ENCODE assay signal across 8 cellular contexts in genomic region chr1:192445849-192446489, GRCh38.
DNase-seq lines count a peak whose midpoint lies in the region; ATAC-seq and TF ChIP-seq lines count a peak whose summit lies in the region.

No MANE protein-coding gene starts in this region.

- H3K4me3 ChIP-seq in BJ (ENCODE audit: low read depth, low read length): no peak overlapping the region
- no peak overlapping the region for H3K4me3 ChIP-seq in H7 (ENCODE audit: insufficient read depth, low read depth, low read length)

- POLR2A ChIA-PET in BJ (lab: Charles Lee): no interaction called here

- H3K36me3 ChIP-seq in BJ (ENCODE audit: control insufficient read depth, insufficient read depth, low read length) (no peaks in the 10 kb centered on the region), H7 (replicated peaks; ENCODE audit: control insufficient read depth, insufficient read depth, low read length) (no peaks in the 10 kb centered on the region)

- CTCF ChIA-PET in BJ (lab: Yijun Ruan, JAX): interaction anchor here (0.7 kb wide), 1 partner anchor 1449 kb away, joined by 3 read pairs; no protein-coding TSS in a partner anchor

- peak; percentile 68 for TF ChIP-seq CTCF in BJ (IDR thresholded peaks at IDR 0.05; ENCODE audit: insufficient read depth, low read depth, low read length)

- in situ Hi-C loops in SK-MEL-5 (cut with HindIII; ENCODE audit: low pct_unique_long_range_greater_than_20kb, low sequenced_read_pairs): no loop called here

- H3K27me3 ChIP-seq in BJ (ENCODE audit: control insufficient read depth, insufficient read depth, low read length) (no peaks in the 10 kb centered on the region), H7 (ENCODE audit: control insufficient read depth, insufficient read depth, low read length) (no peaks in the 10 kb centered on the region)

- ATAC-seq in GM19035 (IDR thresholded peaks at IDR 0.05; ENCODE audit: unreplicated experiment): peak; percentile 68

- DNase-seq in BJ (ENCODE audit: low read depth) (no peak), HT-29 (ENCODE audit: low spot score) (peak; percentile 75), SK-MEL-5 (ENCODE audit: low read depth, low spot score) (peak; percentile 50), iris pigment epithelial cell (ENCODE audit: low read depth) (peak; percentile 44), H7 (no peak)
- DNase-seq in activated naive CD8-positive, alpha-beta T cell treated with anti-CD3 and anti-CD28 coated beads, Interleukin-2, amount 50 U/mL, for 16 hours (ENCODE audit: low read depth, low spot score): peak; percentile 14
- peak; percentile 22 for DNase-seq in stimulated activated CD4-positive, alpha-beta T cell treated with anti-CD3 and anti-CD28 coated beads, Interleukin-1b, Interleukin-23, amount 100 ng/mL, for 48 hours

Comparison
In these comparisons a context has a peak if more than half of its experiments do, and no peak if none do; other contexts are left out.
1. DNase-seq: peak in HT-29 (single experiment), SK-MEL-5 (single experiment), activated naive CD8-positive, alpha-beta T cell treated with anti-CD3 and anti-CD28 coated beads, Interleukin-2, amount 50 U/mL, for 16 hours (single experiment), iris pigment epithelial cell (single experiment) and stimulated activated CD4-positive, alpha-beta T cell treated with anti-CD3 and anti-CD28 coated beads, Interleukin-1b, Interleukin-23, amount 100 ng/mL, for 48 hours (single experiment); none in BJ (single experiment) and H7 (single experiment).